In the genomic region with DNA sequence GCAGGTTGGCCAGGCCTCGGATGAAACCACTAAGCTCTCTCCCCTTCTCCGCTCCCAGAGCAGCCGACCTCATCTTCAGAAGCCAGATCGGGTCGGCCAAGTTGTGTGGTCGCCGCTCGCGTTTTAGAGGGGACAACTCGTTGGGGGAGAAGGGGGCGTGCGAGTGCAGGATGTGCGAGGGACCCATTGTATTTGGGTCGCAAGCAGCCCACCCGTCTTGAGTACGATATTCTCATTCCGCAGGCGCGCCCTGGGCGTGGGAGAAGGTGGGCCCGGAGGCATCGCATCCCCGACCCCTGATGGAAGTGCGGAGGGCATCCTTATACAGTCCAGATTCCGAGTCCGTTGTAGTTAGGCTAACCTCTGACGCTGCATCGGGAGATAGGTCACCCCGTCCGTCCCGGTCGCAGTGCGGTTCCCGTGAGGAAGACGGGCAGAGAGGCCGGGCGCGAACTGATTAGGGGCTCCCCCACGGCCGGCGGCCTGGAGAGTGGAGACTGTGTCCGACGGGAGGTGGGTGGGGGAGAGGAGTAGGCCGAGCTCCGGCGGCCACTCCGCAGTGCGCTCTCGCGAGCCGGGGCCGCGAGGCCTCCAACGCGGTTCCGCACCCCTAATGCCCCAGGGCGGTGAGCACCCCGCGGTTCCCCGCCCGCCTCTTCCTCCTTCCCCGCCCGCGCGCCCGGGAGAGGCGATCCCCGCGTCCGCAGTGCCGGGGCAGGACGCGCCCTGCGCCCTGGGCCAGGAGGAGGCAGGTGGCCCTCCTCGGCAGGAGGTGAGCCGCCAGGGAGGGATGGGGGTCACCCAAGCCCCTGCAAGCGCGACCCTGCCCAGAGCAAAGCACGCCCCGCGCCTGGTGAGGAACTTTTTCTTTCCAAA, we compare ENCODE assay signal across 9 cellular contexts. TPM values are rescaled to one million over a fixed set of nuclear protein-coding genes. Genes with fewer than 3 reads are reported as not detected.
DNase-seq lines count a peak whose midpoint lies in the region; TF ChIP-seq lines count a peak whose summit lies in the region.
"Had no signal": no experiment of that assay in that cellular context is flagged by ENCODE, and none has a peak within 500 bp of the region (broad histone marks: within the 10 kb centered on the region; RNA-seq: fewer than 3 reads in every experiment).

No MANE protein-coding gene starts in this region.

- H3K9me3 ChIP-seq in CD4-positive, alpha-beta memory T cell (ENCODE audit: control insufficient read depth in 1 of 2, low read length in 2 of 2): no peaks in the 10 kb centered on the region
- H3K9me3 ChIP-seq in NT2/D1 (ENCODE audit: insufficient read depth, low read length) (peaks cover 56% of the 10 kb centered on the region; the same call in 1 of the 2 replicates), osteoblast (ENCODE audit: low read depth, low read length) (no peaks in the 10 kb centered on the region)
- H3K9me3 ChIP-seq: thyroid gland had no signal

- peaks cover 0 to 10% (median 0%) of the 10 kb centered on the region in 8 donors for H3K9me3 Mint-ChIP-seq in CD4-positive, alpha-beta memory T cell
- no peaks in the 10 kb centered on the region for H3K9me3 Mint-ChIP-seq in endothelial cell (ENCODE audit: unreplicated experiment)

- DNase-seq in CD4-positive, alpha-beta memory T cell: peak in 3 of 5 donors; percentile 14 to 23 (median 16)
- no peak for DNase-seq in NT2/D1 (ENCODE audit: low read depth, low spot score)
- peak; percentile 16 for DNase-seq in endothelial cell (ENCODE audit: low spot score)
- peak; percentile 89 for DNase-seq in osteoblast (ENCODE audit: insufficient read length, low spot score, missing footprints)
- no peak for DNase-seq in GM03348 (ENCODE audit: low spot score)
- DNase-seq in HCEC 1CT: no peak
- no peak for DNase-seq in NOMO-1 (lab: John Stamatoyannopoulos, UW; ENCODE audit: unreplicated experiment in 2 of 2)
- DNase-seq in 8988T: no peak

- CTCF ChIA-PET in CD4-positive, alpha-beta memory T cell (lab: Charles Lee; ENCODE audit: partially characterized antibody): interaction anchor here (0.5 kb wide), 1 partner anchor 9 kb away, joined by 3 read pairs; no protein-coding TSS in a partner anchor

- H3K27me3 Mint-ChIP-seq in CD4-positive, alpha-beta memory T cell: peaks cover 51 to 57% of the 10 kb centered on the region in 2 donors
- H3K27me3 Mint-ChIP-seq in endothelial cell (ENCODE audit: unreplicated experiment): peaks cover 30% of the 10 kb centered on the region

- H3K27ac Mint-ChIP-seq in CD4-positive, alpha-beta memory T cell: no peak overlapping the region
- no peak overlapping the region for H3K27ac Mint-ChIP-seq in endothelial cell (ENCODE audit: unreplicated experiment)

- H3K4me3 Mint-ChIP-seq in CD4-positive, alpha-beta memory T cell: peak overlapping the region; percentile 49 to 78 (median 68)
- peak overlapping the region; percentile 59 for H3K4me3 Mint-ChIP-seq in endothelial cell (ENCODE audit: unreplicated experiment)

- H3K27ac ChIP-seq in CD4-positive, alpha-beta memory T cell (ENCODE audit: low read depth, low read length): no peak overlapping the region
- H3K27ac ChIP-seq in osteoblast (ENCODE audit: low read depth, low read length): no peak overlapping the region
- H3K27ac ChIP-seq: thyroid gland had no signal

- peak overlapping the region in 1 of 2 donors; percentile 69 for H3K4me3 ChIP-seq in CD4-positive, alpha-beta memory T cell (ENCODE audit: low read length in 2 of 2)
- peak overlapping the region; percentile 66 for H3K4me3 ChIP-seq in NT2/D1 (ENCODE audit: insufficient read length, low read depth)
- H3K4me3 ChIP-seq in osteoblast (ENCODE audit: insufficient read depth, low read length): no peak overlapping the region

- POLR2A ChIA-PET in CD4-positive, alpha-beta memory T cell (lab: Charles Lee; ENCODE audit: partially characterized antibody): no interaction called here

- peaks cover 17 to 45% (median 36%) of the 10 kb centered on the region in 4 donors for H3K4me1 Mint-ChIP-seq in CD4-positive, alpha-beta memory T cell
- H3K4me1 Mint-ChIP-seq in endothelial cell (ENCODE audit: unreplicated experiment): peaks cover 26% of the 10 kb centered on the region

- no peaks in the 10 kb centered on the region for H3K36me3 ChIP-seq in CD4-positive, alpha-beta memory T cell (ENCODE audit: insufficient read depth, low read length)
- H3K36me3 ChIP-seq in NT2/D1 (ENCODE audit: insufficient read depth, insufficient read length, low read length) (peaks cover 18% of the 10 kb centered on the region), osteoblast (ENCODE audit: insufficient read depth, low read length) (no peaks in the 10 kb centered on the region)
- H3K36me3 ChIP-seq: thyroid gland had no signal

- peak overlapping the region; percentile 72 for H3K4me2 ChIP-seq in osteoblast (ENCODE audit: insufficient read depth, low read length)

- TF ChIP-seq CTCF in endothelial cell (IDR thresholded peaks at IDR 0.05; ENCODE audit: unreplicated experiment): no peak
- TF ChIP-seq CTCF in osteoblast (IDR thresholded peaks at IDR 0.05; ENCODE audit: extremely low read depth, low read depth, low read length): no peak

- peaks cover 36% of the 10 kb centered on the region for H3K27me3 ChIP-seq in CD4-positive, alpha-beta memory T cell (ENCODE audit: insufficient read depth, low read length)
- H3K27me3 ChIP-seq in NT2/D1 (ENCODE audit: insufficient read depth, insufficient read length): peaks cover 22% of the 10 kb centered on the region
- H3K27me3 ChIP-seq in osteoblast (ENCODE audit: insufficient read depth, low read length): peaks cover 91% of the 10 kb centered on the region

- peaks cover 40% of the 10 kb centered on the region for H3K4me1 ChIP-seq in CD4-positive, alpha-beta memory T cell (ENCODE audit: insufficient read depth, low read length)
- H3K4me1 ChIP-seq in NT2/D1 (ENCODE audit: insufficient read depth, insufficient read length): peaks cover 13% of the 10 kb centered on the region
- H3K4me1 ChIP-seq in osteoblast (ENCODE audit: insufficient read depth, low read length): no peaks in the 10 kb centered on the region

- intact Hi-C loops in CD4-positive, alpha-beta memory T cell (cut with micrococcal nuclease): loop anchor here (5.0 kb wide), 2 partner anchors 61 to 306 kb away; no protein-coding TSS in a partner anchor

- peaks cover 3 to 4% of the 10 kb centered on the region in 2 donors for H3K36me3 Mint-ChIP-seq in CD4-positive, alpha-beta memory T cell
- H3K36me3 Mint-ChIP-seq in endothelial cell (ENCODE audit: low read depth, unreplicated experiment): peaks cover 6% of the 10 kb centered on the region

- H4K20me1 ChIP-seq in osteoblast (ENCODE audit: insufficient read depth, low read length): no peaks in the 10 kb centered on the region

- no peaks in the 10 kb centered on the region for H3K79me2 ChIP-seq in osteoblast (ENCODE audit: insufficient read depth, low read length)

- H2AFZ ChIP-seq in osteoblast (ENCODE audit: low read length): no peak overlapping the region

- peak overlapping the region; percentile 81 for H3K9ac ChIP-seq in NT2/D1 (ENCODE audit: insufficient read length, low read depth)

RNA-seq across cellular contexts. Expression of a gene that starts 1.6 kb away (rescaled TPM):
- not detected for total RNA-seq in CD4-positive, alpha-beta memory T cell
- polyA plus RNA-seq in CD4-positive, alpha-beta memory T cell: not detected
- 9.3 TPM for total RNA-seq in endothelial cell (ENCODE audit: unreplicated experiment)
- total RNA-seq in osteoblast: not detected in 2 replicates

RNA-seq across cellular contexts. Expression of a gene that starts 56.7 kb away (rescaled TPM):
- not detected for total RNA-seq in CD4-positive, alpha-beta memory T cell
- polyA plus RNA-seq in CD4-positive, alpha-beta memory T cell: under 1 TPM in 1 of 2 donors, not detected in 1; 0.58 TPM
- total RNA-seq in endothelial cell (ENCODE audit: unreplicated experiment) (1.6 TPM), osteoblast (0.59 TPM in 1 of 2 replicates, not detected in the other)
- total RNA-seq: thyroid gland had no signal

Comparison
In these comparisons a context has a peak if more than half of its experiments do, and no peak if none do; other contexts are left out.
1. DNase-seq: peak in CD4-positive, alpha-beta memory T cell (3 of 5), endothelial cell (single experiment) and osteoblast (single experiment); none in NT2/D1 (single experiment), GM03348 (single experiment), HCEC 1CT (single experiment), NOMO-1 (0 of 2) and 8988T (single experiment).
2. RNA of a gene that starts 1.6 kb away (total RNA-seq): 9.3 TPM in endothelial cell (single experiment); not detected in CD4-positive, alpha-beta memory T cell and not detected in osteoblast; every median in the first group is over 10 times any median in the second.